In the genomic region with DNA sequence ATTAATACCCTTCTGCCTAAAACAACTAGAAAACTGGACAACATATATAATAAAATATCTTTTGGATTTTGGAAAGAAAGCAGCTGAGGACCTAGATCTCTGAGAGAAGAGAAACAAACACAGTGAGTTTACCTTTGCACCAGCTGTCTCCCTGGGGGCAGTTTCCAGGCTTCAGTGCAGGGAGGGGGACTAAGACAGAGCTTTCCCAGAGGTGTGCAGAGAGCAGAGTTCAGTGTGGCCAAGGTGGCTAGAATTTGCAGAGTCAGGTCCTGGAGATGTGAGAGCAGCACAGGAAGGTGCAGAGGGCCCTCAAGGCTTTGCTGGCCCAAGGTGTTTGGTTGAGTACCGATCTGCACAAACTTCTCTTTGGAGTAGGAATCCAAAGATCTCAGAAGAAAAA, we compare ENCODE assay signal across 20 cellular contexts. TPM values are rescaled to one million over a fixed set of nuclear protein-coding genes. Genes with fewer than 3 reads are reported as not detected.
DNase-seq lines count a peak whose midpoint lies in the region; TF ChIP-seq lines count a peak whose summit lies in the region.
"Had no signal": no experiment of that assay in that cellular context is flagged by ENCODE, and none has a peak within 500 bp of the region (broad histone marks: within the 10 kb centered on the region; RNA-seq: fewer than 3 reads in every experiment).

No MANE protein-coding gene starts in this region.

- no peak overlapping the region for H3K4me3 ChIP-seq in hepatocyte
- H3K4me3 ChIP-seq in stomach = no peak overlapping the region

- intact Hi-C loops in stomach (cut with DNase I; ENCODE audit: low total_unique reads) = no loop called here

- H3K4me2 ChIP-seq in hepatocyte = no peak overlapping the region

- peaks cover 6% of the 10 kb centered on the region for H3K4me1 ChIP-seq in hepatocyte (ENCODE audit: insufficient read depth)
- peaks cover 5 to 43% (median 19%) of the 10 kb centered on the region in 4 donors for H3K4me1 ChIP-seq in stomach
- H3K4me1 ChIP-seq: BE2C, Caco-2 had no signal

- no peaks in the 10 kb centered on the region for H3K79me2 ChIP-seq in hepatocyte

- H3K27me3 ChIP-seq in hepatocyte (no peaks in the 10 kb centered on the region), stomach (no peaks in the 10 kb centered on the region)
- H3K27me3 ChIP-seq: BE2C had no signal

- no peak for TF ChIP-seq POLR2A in stomach (IDR thresholded peaks at IDR 0.05)

- no peak overlapping the region for H2AFZ ChIP-seq in hepatocyte

- no peaks in the 10 kb centered on the region for H3K36me3 ChIP-seq in hepatocyte (replicated peaks; ENCODE audit: insufficient read depth, low read depth)
- H3K36me3 ChIP-seq in stomach = peaks cover 0 to 17% (median 0%) of the 10 kb centered on the region in 4 donors
- H3K36me3 ChIP-seq: BE2C had no signal

- DNase-seq in COLO668 (lab: John Stamatoyannopoulos, UW; ENCODE audit: unreplicated experiment) (peak; percentile 23), ELF-1 (ENCODE audit: low read depth, low spot score) (peak; percentile 8), NCI-H526 (lab: John Stamatoyannopoulos, UW) (peak; percentile 22 to 53), hepatocyte (ENCODE audit: low spot score) (peak; percentile 21), stomach (no peak), HT-29 (ENCODE audit: low spot score) (no peak), HuH-7 (ENCODE audit: low spot score) (no peak)
- DNase-seq: ACHN; BE2C; C1 segment of cervical spinal cord; Caco-2; CD4-positive, CD25-positive, alpha-beta regulatory T cell; CD8-positive, alpha-beta memory T cell; DMS153; DMS79; GF-D8; GOT3; H7; HFFc6; KBM-7 had no signal

- no peak for TF ChIP-seq EP300 in stomach (IDR thresholded peaks at IDR 0.05)

- no peaks in the 10 kb centered on the region for H3K9me3 ChIP-seq in hepatocyte (ENCODE audit: low read depth)
- H3K9me3 ChIP-seq in stomach = peaks cover 6 to 16% (median 12%) of the 10 kb centered on the region in 4 donors
- H3K9me3 ChIP-seq: BE2C, Caco-2 had no signal

- H4K20me1 ChIP-seq in hepatocyte (ENCODE audit: insufficient read depth, poor library complexity, severe bottlenecking) = no peaks in the 10 kb centered on the region

- H3K27ac ChIP-seq in hepatocyte (no peak overlapping the region), stomach (no peak overlapping the region)

- H3K9me2 ChIP-seq in hepatocyte (replicated peaks; ENCODE audit: insufficient read depth) = no peaks in the 10 kb centered on the region

- no peak for TF ChIP-seq CTCF in hepatocyte (IDR thresholded peaks at IDR 0.05; ENCODE audit: poor library complexity)
- no peak for TF ChIP-seq CTCF in stomach (IDR thresholded peaks at IDR 0.05)

- WGBS in hepatocyte (ENCODE audit: low lambda C conversion rate, missing lambda C conversion rate) = 94% methylated on average over 1 of the region's 1 CpG
- WGBS in stomach, 5 donors = 94 to 100% (median 95%) methylated on average over 1 of the region's 1 CpG

RNA-seq across cellular contexts. Expression of a gene that starts 26.3 kb away (rescaled TPM):
- total RNA-seq in hepatocyte (7.2 and 7.5 TPM in 2 replicates), stomach (10 to 100 TPM in 3 of 5 donors, 1 to 10 TPM in 2; 7.2 to 45.0 (median 13.6) TPM)
- polyA plus RNA-seq in hepatocyte (2.4 and 5.3 TPM in 2 replicates), stomach (1 to 10 TPM; 2.8 to 5.8 (median 2.9) TPM)
- total RNA-seq in HT-29 (2014; rRNA removed; shearing (Covaris generic)) = 6.0 and 8.2 TPM in 2 replicates

Comparison
In these comparisons a context has a peak if more than half of its experiments do, and no peak if none do; other contexts are left out.
1. DNase-seq: peak in COLO668 (single experiment), ELF-1 (single experiment), NCI-H526 (2 of 2) and hepatocyte (single experiment); none in stomach (single experiment), HT-29 (single experiment) and HuH-7 (single experiment).